21 cellular contexts compared by ENCODE assay signal in genomic region chr14:65946494-65946893, GRCh38.
"Had no signal": no experiment of that assay in that cellular context is flagged by ENCODE, and none has a peak within 500 bp of the region (broad histone marks: within the 10 kb centered on the region; RNA-seq: fewer than 3 reads in every experiment).

No MANE protein-coding gene starts in this region.

- H3K4me1 ChIP-seq: colonic mucosa, esophagus squamous epithelium, gastroesophageal sphincter, spleen, transverse colon had no signal

- ATAC-seq: gastroesophageal sphincter, left ventricle myocardium superior, sciatic nerve had no signal

- H3K27ac ChIP-seq: colonic mucosa, esophagus squamous epithelium, gastroesophageal sphincter, neutrophil, spleen, stomach, thoracic aorta, transverse colon had no signal

- H3K27me3 ChIP-seq: colonic mucosa had no signal

- DNase-seq: colonic mucosa; dermis blood vessel endothelial cell; esophagus squamous epithelium; foreskin fibroblast; glutamatergic neuron; left ventricle myocardium superior; mesenchymal stem cell; naive B cell; spleen; stimulated activated CD4-positive, alpha-beta T cell treated with anti-CD3 and anti-CD28 coated beads, Interleukin-2, amount 100 ng/mL, for 24 hours; stimulated activated CD4-positive, alpha-beta T cell treated with anti-CD3 and anti-CD28 coated beads, Interleukin-4, amount 100 ng/mL, for 4 hours; stimulated activated naive CD4-positive, alpha-beta T cell; stomach; substantia nigra; transverse colon had no signal

- H3K36me3 ChIP-seq: colonic mucosa, esophagus squamous epithelium, gastroesophageal sphincter, neutrophil, spleen, stomach, thoracic aorta, transverse colon had no signal

- H3K4me3 Mint-ChIP-seq: naive B cell, nephron had no signal

- H3K9me3 ChIP-seq: colonic mucosa, esophagus squamous epithelium, gastroesophageal sphincter, neutrophil, spleen, stomach, thoracic aorta, transverse colon had no signal

- H3K27ac Mint-ChIP-seq: nephron had no signal

- H3K4me3 ChIP-seq: colonic mucosa, esophagus squamous epithelium, gastroesophageal sphincter, lung, spleen, stomach, thoracic aorta, transverse colon had no signal

- H3K9me3 Mint-ChIP-seq: naive B cell, nephron had no signal

- H3K36me3 Mint-ChIP-seq: naive B cell had no signal

- H3K4me1 Mint-ChIP-seq: naive B cell had no signal
